In the genomic region with DNA sequence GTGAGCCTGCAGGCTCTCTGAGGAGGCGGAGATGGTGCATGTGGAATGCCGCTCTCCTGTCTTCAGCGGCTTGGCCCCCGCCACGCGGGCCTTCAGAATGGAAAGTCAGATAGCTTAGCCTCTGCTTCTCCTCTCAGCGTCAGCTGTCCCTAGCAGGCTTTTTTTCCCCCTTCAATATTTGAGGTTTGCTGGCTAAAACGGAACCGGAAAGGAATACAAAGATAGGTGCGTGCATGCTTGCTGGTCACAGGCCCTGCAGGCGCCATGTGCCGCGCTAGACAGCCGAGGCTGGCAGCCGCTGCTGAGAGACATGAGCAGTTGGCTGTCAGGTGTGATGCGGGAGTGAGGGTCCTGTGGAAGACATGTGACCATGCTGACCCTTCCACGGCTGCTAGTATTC, we compare ENCODE assay signal across 8 cellular contexts.
"Had no signal": no experiment of that assay in that cellular context is flagged by ENCODE, and none has a peak within 500 bp of the region (broad histone marks: within the 10 kb centered on the region; RNA-seq: fewer than 3 reads in every experiment).

No MANE protein-coding gene starts in this region.

- DNase-seq: GM23248, H7, HFFc6, Kasumi-1, KG1 had no signal

- H3K27ac ChIP-seq: GM23248 had no signal

- H3K9me3 ChIP-seq: HAP-1 had no signal

- H3K4me3 Mint-ChIP-seq: HFFc6, IgD-negative memory B cell had no signal

- H3K36me3 ChIP-seq: HAP-1 had no signal

- ATAC-seq: HCT116 had no signal

- H2AFZ ChIP-seq: GM23248 had no signal

- H3K4me1 Mint-ChIP-seq: IgD-negative memory B cell had no signal

- H3K4me1 ChIP-seq: HAP-1 had no signal

- H3K36me3 Mint-ChIP-seq: IgD-negative memory B cell had no signal

- H3K4me3 ChIP-seq: GM23248, HAP-1 had no signal

- H3K27ac Mint-ChIP-seq: HFFc6 had no signal

- H3K9ac ChIP-seq: GM23248 had no signal
